In the genomic region with DNA sequence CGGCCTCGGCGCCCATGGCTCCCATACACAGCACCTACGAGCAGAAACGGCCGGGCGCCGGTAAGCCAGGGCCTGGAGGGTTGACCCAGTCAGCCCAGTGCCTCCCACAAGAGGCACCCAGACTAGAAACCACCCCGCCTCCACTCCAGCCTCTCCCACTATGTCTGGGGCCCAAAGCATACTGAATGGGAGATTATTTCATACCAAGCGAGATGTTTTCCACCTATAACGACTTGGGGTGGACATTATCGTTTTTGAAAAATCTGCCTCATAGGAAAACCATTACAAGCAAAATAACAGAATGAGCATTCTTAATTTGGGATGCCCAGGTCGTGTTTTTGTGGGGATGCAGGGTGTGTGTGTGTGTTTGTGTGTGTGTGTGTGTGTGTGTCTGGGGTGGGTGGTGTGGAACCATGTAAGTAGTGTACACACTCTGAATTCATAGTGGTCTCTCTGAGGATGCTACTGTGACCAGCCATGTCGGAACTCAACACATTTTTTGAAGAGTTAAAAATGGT, we compare ENCODE assay signal across 22 cellular contexts. TPM values are rescaled to one million over a fixed set of nuclear protein-coding genes. Genes with fewer than 3 reads are reported as not detected.
DNase-seq lines count a peak whose midpoint lies in the region; ATAC-seq and TF ChIP-seq lines count a peak whose summit lies in the region.
"Had no signal": no experiment of that assay in that cellular context is flagged by ENCODE, and none has a peak within 500 bp of the region (broad histone marks: within the 10 kb centered on the region; RNA-seq: fewer than 3 reads in every experiment).

No MANE protein-coding gene starts in this region.

- H3K27ac ChIP-seq in muscle layer of colon (ENCODE audit: low read depth, low read length): peak overlapping the region; percentile 95
- H3K27ac ChIP-seq: foreskin keratinocyte, SJCRH30 had no signal

- TF ChIP-seq CTCF in epithelial cell of proximal tubule (conservative IDR thresholded peaks at IDR 0.05; ENCODE audit: low read depth, low read length): no peak
- no peak for TF ChIP-seq CTCF in type B pancreatic cell (conservative IDR thresholded peaks at IDR 0.05)
- no peak for TF ChIP-seq CTCF in WTC11 (IDR thresholded peaks at IDR 0.05)

- H3K4me3 ChIP-seq in epithelial cell of proximal tubule (ENCODE audit: low read depth, low read length) (peak overlapping the region; percentile 75), muscle layer of colon (ENCODE audit: low read depth in 1 of 2, low read length in 2 of 2) (no peak overlapping the region)
- H3K4me3 ChIP-seq: SJCRH30 had no signal

- peak overlapping the region; percentile 77 for H3K27ac Mint-ChIP-seq in type B pancreatic cell
- H3K27ac Mint-ChIP-seq in WTC11: no peak overlapping the region
- H3K27ac Mint-ChIP-seq: activated B cell treated with CpG ODN at 0.5 μM for 24 hours; activated CD4-positive, alpha-beta memory T cell treated with anti-CD3 and anti-CD28 coated beads, Interleukin-2, amount 10 ng/mL, durations not matched to agents 7 days and 5 days; activated naive CD4-positive, alpha-beta T cell treated with anti-CD3 and anti-CD28 coated beads, Interleukin-2, amount 10 ng/mL, durations not matched to agents 7 days and 5 days; activated T-cell treated with anti-CD3 and anti-CD28 coated beads, Interleukin-2, amount 50 U/mL, for 24 hours had no signal

- H3K4me1 Mint-ChIP-seq in type B pancreatic cell (ENCODE audit: unreplicated experiment) (peaks cover 29% of the 10 kb centered on the region), WTC11 (peaks cover 27% of the 10 kb centered on the region)

- H3K27me3 ChIP-seq in muscle layer of colon (ENCODE audit: control insufficient read depth in 1 of 2, insufficient read depth in 2 of 2, low read length in 2 of 2): peaks cover 0 to 5% of the 10 kb centered on the region in 2 donors
- H3K27me3 ChIP-seq: foreskin keratinocyte, SJCRH30 had no signal

- H3K4me1 ChIP-seq in muscle layer of colon (ENCODE audit: insufficient read depth, low read length): peaks cover 38% of the 10 kb centered on the region
- H3K4me1 ChIP-seq: foreskin keratinocyte, SJCRH30 had no signal

- no peak overlapping the region for H3K9ac ChIP-seq in muscle layer of colon (ENCODE audit: low read length)

- POLR2A ChIA-PET in WTC11 (lab: Charles Lee): no interaction called here

- no peaks in the 10 kb centered on the region for H3K9me3 Mint-ChIP-seq in type B pancreatic cell
- H3K9me3 Mint-ChIP-seq in WTC11: no peaks in the 10 kb centered on the region
- H3K9me3 Mint-ChIP-seq: activated B cell treated with CpG ODN at 0.5 μM for 24 hours; activated CD4-positive, alpha-beta memory T cell treated with anti-CD3 and anti-CD28 coated beads, Interleukin-2, amount 10 ng/mL, durations not matched to agents 7 days and 5 days; activated naive CD4-positive, alpha-beta T cell treated with anti-CD3 and anti-CD28 coated beads, Interleukin-2, amount 10 ng/mL, durations not matched to agents 7 days and 5 days; activated T-cell treated with anti-CD3 and anti-CD28 coated beads, Interleukin-2, amount 50 U/mL, for 24 hours had no signal

- peaks cover 29% of the 10 kb centered on the region for H3K36me3 Mint-ChIP-seq in type B pancreatic cell
- no peaks in the 10 kb centered on the region for H3K36me3 Mint-ChIP-seq in WTC11
- H3K36me3 Mint-ChIP-seq: activated naive CD4-positive, alpha-beta T cell treated with anti-CD3 and anti-CD28 coated beads, Interleukin-2, amount 10 ng/mL, durations not matched to agents 7 days and 5 days had no signal

- CTCF ChIA-PET in WTC11 (lab: Charles Lee): interaction anchor here (1.0 to 3.5 kb wide), 4 partner anchors 15 to 34 kb away, joined by 3 to 46 read pairs (median 5); no protein-coding TSS in a partner anchor

- peaks cover 28% of the 10 kb centered on the region for H3K36me3 ChIP-seq in muscle layer of colon (ENCODE audit: insufficient read depth, low read length)
- H3K36me3 ChIP-seq: SJCRH30 had no signal

- ATAC-seq in WTC11: no peak
- ATAC-seq: foreskin keratinocyte had no signal

- peak; percentile 32 for DNase-seq in activated CD8-positive, alpha-beta memory T cell treated with anti-CD3 and anti-CD28 coated beads for 24 hours
- DNase-seq in activated CD8-positive, alpha-beta memory T cell treated with anti-CD3 and anti-CD28 coated beads, Interleukin-2, amount 50 U/mL, for 48 hours: no peak
- DNase-seq in epithelial cell of proximal tubule (ENCODE audit: low read depth): no peak
- no peak for DNase-seq in type B pancreatic cell (ENCODE audit: extremely low spot score, unreplicated experiment)
- no peak for DNase-seq in NK-92 treated with Interleukin-12 subunit alpha and Interleukin-12 subunit beta, amount 100 ng/mL, for 24 hours (lab: John Stamatoyannopoulos, UW)
- DNase-seq in MV-4-11 (lab: John Stamatoyannopoulos, UW): no peak
- no peak for DNase-seq in WTC11 (ENCODE audit: low spot score)
- DNase-seq: 8988T; activated B cell treated with CpG ODN at 0.5 μM for 24 hours; activated CD4-positive, alpha-beta memory T cell treated with anti-CD3 and anti-CD28 coated beads, Interleukin-2, amount 10 ng/mL, durations not matched to agents 7 days and 5 days; activated naive CD4-positive, alpha-beta T cell treated with anti-CD3 and anti-CD28 coated beads, Interleukin-2, amount 10 ng/mL, durations not matched to agents 7 days and 5 days; activated T-cell treated with anti-CD3 and anti-CD28 coated beads, Interleukin-2, amount 50 U/mL, for 24 hours; hypothalamus; NCI-H1436; NCI-H748 treated with DMSO at 0.1 percent for 48 hours; SJCRH30; stimulated activated CD4-positive, alpha-beta T cell treated with anti-CD3 and anti-CD28 coated beads, Interleukin-1b, Interleukin-23, amount 100 ng/mL, for 48 hours; stimulated activated naive CD4-positive, alpha-beta T cell treated with Interleukin-2 at 50 U/mL for 16 hours; T-helper 2 cell had no signal

- H3K9me3 ChIP-seq in muscle layer of colon (ENCODE audit: low read length): no peaks in the 10 kb centered on the region
- H3K9me3 ChIP-seq: SJCRH30 had no signal

- H3K27me3 Mint-ChIP-seq in type B pancreatic cell (peaks cover 74% of the 10 kb centered on the region), WTC11 (ENCODE audit: low read depth) (peaks cover 100% of the 10 kb centered on the region)

- peak overlapping the region; percentile 99 for H3K4me3 Mint-ChIP-seq in type B pancreatic cell
- no peak overlapping the region for H3K4me3 Mint-ChIP-seq in WTC11
- H3K4me3 Mint-ChIP-seq: activated CD4-positive, alpha-beta memory T cell treated with anti-CD3 and anti-CD28 coated beads, Interleukin-2, amount 10 ng/mL, durations not matched to agents 7 days and 5 days; activated naive CD4-positive, alpha-beta T cell treated with anti-CD3 and anti-CD28 coated beads, Interleukin-2, amount 10 ng/mL, durations not matched to agents 7 days and 5 days; activated T-cell treated with anti-CD3 and anti-CD28 coated beads, Interleukin-2, amount 50 U/mL, for 24 hours had no signal

TF ChIP-seq in WTC11, 78 proteins besides CTCF, POLR2A, EP300 and RAD21 (continues in another document):
- TF ChIP-seq CREB1 (CRISPR knock-in tag; IDR thresholded peaks at IDR 0.05) (no peak), NFYB (CRISPR knock-in tag; conservative IDR thresholded peaks at IDR 0.05; ENCODE audit: low read depth) (no peak), MYBL2 (CRISPR knock-in tag; IDR thresholded peaks at IDR 0.05) (no peak), NR3C1 (CRISPR knock-in tag; conservative IDR thresholded peaks at IDR 0.05; ENCODE audit: low read depth) (no peak), FOXP1 (CRISPR knock-in tag; IDR thresholded peaks at IDR 0.05; ENCODE audit: borderline replicate concordance) (no peak), JUN (CRISPR knock-in tag; IDR thresholded peaks at IDR 0.05) (no peak), ATF6 (CRISPR knock-in tag; IDR thresholded peaks at IDR 0.05) (no peak), ZNF121 (CRISPR knock-in tag; IDR thresholded peaks at IDR 0.05) (no peak), ZMAT4 (CRISPR knock-in tag; IDR thresholded peaks at IDR 0.05) (no peak)

RNA-seq across cellular contexts. Expression of gene HOXA6, which starts 1.6 kb away (rescaled TPM):
- total RNA-seq in epithelial cell of proximal tubule (5.7 and 11.8 TPM in 2 replicates), type B pancreatic cell (ENCODE audit: low replicate concordance) (4.2 and 10.9 TPM in 2 replicates), WTC11 (2021) (not detected in 3 replicates)
- total RNA-seq: activated B cell treated with CpG ODN at 0.5 μM for 24 hours; activated CD4-positive, alpha-beta memory T cell treated with anti-CD3 and anti-CD28 coated beads, Interleukin-2, amount 10 ng/mL, durations not matched to agents 7 days and 5 days; astrocyte had no signal

RNA-seq across cellular contexts. Expression of gene HOXA5, which starts 2.5 kb away (rescaled TPM):
- total RNA-seq in epithelial cell of proximal tubule: 20.1 and 47.6 TPM in 2 replicates
- 55.0 and 77.7 TPM in 2 replicates for total RNA-seq in type B pancreatic cell (ENCODE audit: low replicate concordance)
- total RNA-seq in WTC11 (2021): 0.14 TPM in 1 of 3 replicates, not detected in the others
- total RNA-seq: activated B cell treated with CpG ODN at 0.5 μM for 24 hours; activated CD4-positive, alpha-beta memory T cell treated with anti-CD3 and anti-CD28 coated beads, Interleukin-2, amount 10 ng/mL, durations not matched to agents 7 days and 5 days; astrocyte had no signal

RNA-seq across cellular contexts. Expression of gene HOXA3, which starts 6.4 kb away (rescaled TPM):
- total RNA-seq in epithelial cell of proximal tubule: 14.4 and 33.2 TPM in 2 replicates
- 40.5 and 92.8 TPM in 2 replicates for total RNA-seq in type B pancreatic cell (ENCODE audit: low replicate concordance)
- 0.11 TPM in 1 of 3 replicates, not detected in the others for total RNA-seq in WTC11 (2021)
- total RNA-seq: activated B cell treated with CpG ODN at 0.5 μM for 24 hours; activated CD4-positive, alpha-beta memory T cell treated with anti-CD3 and anti-CD28 coated beads, Interleukin-2, amount 10 ng/mL, durations not matched to agents 7 days and 5 days; astrocyte had no signal

RNA-seq across cellular contexts. Expression of gene HOXA7, which starts 10.5 kb away (rescaled TPM):
- total RNA-seq in epithelial cell of proximal tubule (21.4 and 27.9 TPM in 2 replicates), type B pancreatic cell (ENCODE audit: low replicate concordance) (3.2 and 6.2 TPM in 2 replicates), WTC11 (2021) (not detected in 3 replicates)
- total RNA-seq: activated B cell treated with CpG ODN at 0.5 μM for 24 hours; activated CD4-positive, alpha-beta memory T cell treated with anti-CD3 and anti-CD28 coated beads, Interleukin-2, amount 10 ng/mL, durations not matched to agents 7 days and 5 days; astrocyte had no signal

RNA-seq across cellular contexts. Expression of gene HOXA4, which starts 15.4 kb away (rescaled TPM):
- 9.2 and 14.6 TPM in 2 replicates for total RNA-seq in epithelial cell of proximal tubule
- 28.5 and 37.6 TPM in 2 replicates for total RNA-seq in type B pancreatic cell (ENCODE audit: low replicate concordance)
- not detected in 3 replicates for total RNA-seq in WTC11 (2021)
- total RNA-seq: astrocyte had no signal

Comparison
In these comparisons a context has a peak if more than half of its experiments do, and no peak if none do; other contexts are left out.
1. RNA of gene HOXA5, which starts 2.5 kb away (total RNA-seq): 55.0 to 77.7 TPM in type B pancreatic cell and 20.1 to 47.6 TPM in epithelial cell of proximal tubule; 0.14 TPM in WTC11; every median in the first group is over 10 times any median in the second.
2. RNA of gene HOXA3, which starts 6.4 kb away (total RNA-seq): 40.5 to 92.8 TPM in type B pancreatic cell and 14.4 to 33.2 TPM in epithelial cell of proximal tubule; 0.11 TPM in WTC11; every median in the first group is over 10 times any median in the second.